ENCODE assay signal across 8 cellular contexts in the genomic region with DNA sequence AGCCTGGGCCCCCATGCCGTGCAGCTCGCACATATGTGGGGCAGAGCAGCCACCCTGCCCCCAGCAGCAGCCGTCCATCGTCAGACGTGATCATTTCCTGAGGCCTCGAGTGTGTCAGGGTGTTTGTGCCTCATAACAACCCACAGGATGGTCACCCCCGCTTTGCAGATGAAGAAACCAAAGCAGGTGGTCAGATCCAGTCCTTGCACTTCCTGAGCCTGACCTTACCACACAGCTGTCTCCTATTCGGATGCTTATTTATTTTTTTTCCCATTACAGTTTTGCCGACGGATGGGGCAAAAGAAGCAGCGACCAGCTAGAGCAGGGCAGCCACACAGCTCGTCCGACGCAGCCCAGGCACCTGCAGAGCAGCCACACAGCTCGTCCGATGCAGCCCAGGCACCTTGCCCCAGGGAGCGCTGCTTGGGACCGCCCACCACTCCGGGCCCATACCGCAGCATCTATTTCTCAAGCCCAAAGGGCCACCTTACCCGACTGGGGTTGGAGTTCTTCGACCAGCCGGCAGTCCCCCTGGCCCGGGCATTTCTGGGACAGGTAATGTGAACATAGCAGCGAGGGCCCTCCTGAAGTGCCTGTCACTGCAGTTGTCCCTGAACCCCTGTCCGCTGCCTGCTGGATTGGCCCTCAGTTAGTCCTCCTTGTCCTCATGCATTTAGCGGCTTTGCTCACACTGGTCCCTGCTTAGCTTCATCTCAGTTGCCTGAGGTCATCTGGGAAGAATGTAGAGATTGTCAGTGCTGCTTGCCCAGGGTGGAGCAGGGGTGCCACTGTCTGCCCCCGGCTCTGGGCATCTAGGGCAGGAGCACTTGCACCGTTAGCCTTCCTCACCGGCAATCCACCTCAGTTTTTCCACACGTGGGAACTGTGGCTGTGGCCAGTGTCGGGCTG. TPM values are rescaled to one million over a fixed set of nuclear protein-coding genes. Genes with fewer than 3 reads are reported as not detected.
DNase-seq lines count a peak whose midpoint lies in the region; ATAC-seq and TF ChIP-seq lines count a peak whose summit lies in the region.

No MANE protein-coding gene starts in this region.

- H3K4me3 Mint-ChIP-seq in CD4-positive, alpha-beta T cell, result peak overlapping the region; percentile 91
- peak overlapping the region; percentile 81 for H3K4me3 Mint-ChIP-seq in dendritic cell treated with granulocyte-macrophage colony-stimulating factor and Interleukin-4, amounts not matched to agents 40 ng/mL and 50 ng/mL, for 4 days
- H3K4me3 Mint-ChIP-seq in neural progenitor cell, result peak overlapping the region; percentile 90

- H3K4me1 ChIP-seq in neural progenitor cell, result peaks cover 28% of the 10 kb centered on the region

- peaks cover 46% of the 10 kb centered on the region for H3K36me3 ChIP-seq in MG63
- H3K36me3 ChIP-seq in neural progenitor cell, result no peaks in the 10 kb centered on the region

- H3K27ac ChIP-seq in CD4-positive, alpha-beta T cell (ENCODE audit: low read depth, low read length), result no peak overlapping the region
- no peak overlapping the region for H3K27ac ChIP-seq in neural progenitor cell

- H3K9me3 Mint-ChIP-seq in CD4-positive, alpha-beta T cell, result no peaks in the 10 kb centered on the region
- no peaks in the 10 kb centered on the region for H3K9me3 Mint-ChIP-seq in dendritic cell treated with granulocyte-macrophage colony-stimulating factor and Interleukin-4, amounts not matched to agents 40 ng/mL and 50 ng/mL, for 4 days
- H3K9me3 Mint-ChIP-seq in neural progenitor cell, result no peaks in the 10 kb centered on the region

- H3K4me2 ChIP-seq in neural progenitor cell, result peak overlapping the region; percentile 92

- no peaks in the 10 kb centered on the region for H3K79me2 ChIP-seq in neural progenitor cell (ENCODE audit: low read depth)

- H3K4me3 ChIP-seq in MG63, result peak overlapping the region; percentile 63
- H3K4me3 ChIP-seq in neural progenitor cell, result peak overlapping the region; percentile 72

- no peak for ATAC-seq in CD4-positive, alpha-beta T cell (ENCODE audit: poor library complexity)

- POLR2A ChIA-PET in CD4-positive, alpha-beta T cell (lab: Charles Lee), result interaction anchor here (1.6 to 1.9 kb wide), 2 partner anchors 17 to 26 kb away, joined by 5 to 6 read pairs; a partner anchor contains a TSS

- H3K9ac ChIP-seq in neural progenitor cell, result no peak overlapping the region

- no peak overlapping the region for H3K27ac Mint-ChIP-seq in CD4-positive, alpha-beta T cell
- H3K27ac Mint-ChIP-seq in dendritic cell treated with granulocyte-macrophage colony-stimulating factor and Interleukin-4, amounts not matched to agents 40 ng/mL and 50 ng/mL, for 4 days, result peak overlapping the region; percentile 62
- H3K27ac Mint-ChIP-seq in neural progenitor cell, result no peak overlapping the region

- H2AFZ ChIP-seq in neural progenitor cell (replicated peaks), result no peak overlapping the region

- H3K36me3 Mint-ChIP-seq in CD4-positive, alpha-beta T cell (ENCODE audit: low read depth), result peaks cover 7% of the 10 kb centered on the region
- peaks cover 54% of the 10 kb centered on the region for H3K36me3 Mint-ChIP-seq in dendritic cell treated with granulocyte-macrophage colony-stimulating factor and Interleukin-4, amounts not matched to agents 40 ng/mL and 50 ng/mL, for 4 days (ENCODE audit: low read depth)
- peaks cover 8% of the 10 kb centered on the region for H3K36me3 Mint-ChIP-seq in neural progenitor cell

- CTCF ChIA-PET in CD4-positive, alpha-beta T cell (lab: Charles Lee), result interaction anchor here (1.5 to 1.6 kb wide), 2 partner anchors 14 to 18 kb away, joined by 5 read pairs; no protein-coding TSS in a partner anchor

- no peaks in the 10 kb centered on the region for H4K20me1 ChIP-seq in neural progenitor cell (ENCODE audit: low read depth)

- peaks cover 6% of the 10 kb centered on the region for H3K27me3 Mint-ChIP-seq in CD4-positive, alpha-beta T cell
- peaks cover 16% of the 10 kb centered on the region for H3K27me3 Mint-ChIP-seq in dendritic cell treated with granulocyte-macrophage colony-stimulating factor and Interleukin-4, amounts not matched to agents 40 ng/mL and 50 ng/mL, for 4 days
- H3K27me3 Mint-ChIP-seq in neural progenitor cell (ENCODE audit: insufficient read depth, low read depth), result peaks cover 11% of the 10 kb centered on the region

- intact Hi-C loops in CD4-positive, alpha-beta T cell (cut with DNase I, micrococcal nuclease), result loop anchor here in 1 of 2 experiments (2.0 kb wide), 1 partner anchor 25 kb away; no protein-coding TSS in a partner anchor
- intact Hi-C loops in dendritic cell treated with granulocyte-macrophage colony-stimulating factor and Interleukin-4, amounts not matched to agents 40 ng/mL and 50 ng/mL, for 4 days (cut with micrococcal nuclease), result no loop called here

- peaks cover 29% of the 10 kb centered on the region for H3F3A ChIP-seq in neural progenitor cell (ENCODE audit: low read depth)

- no peak for DNase-seq in CD4-positive, alpha-beta T cell
- DNase-seq in MG63 (no peak), neural progenitor cell (ENCODE audit: low spot score) (no peak), D341Med (ENCODE audit: low spot score) (no peak), GDM1 (lab: John Stamatoyannopoulos, UW) (no peak), globus pallidus (ENCODE audit: low spot score) (no peak)
- no peak for DNase-seq in stimulated activated CD4-positive, alpha-beta T cell treated with anti-CD3 and anti-CD28 coated beads, Interleukin-2, amount 100 ng/mL, for 24 hours

- no peak for TF ChIP-seq CTCF in CD4-positive, alpha-beta T cell (IDR thresholded peaks at IDR 0.05)
- no peak for TF ChIP-seq CTCF in neural progenitor cell (IDR thresholded peaks at IDR 0.05)

- no peaks in the 10 kb centered on the region for H3K27me3 ChIP-seq in CD4-positive, alpha-beta T cell (ENCODE audit: control insufficient read depth, insufficient read depth, low read length)
- H3K27me3 ChIP-seq in MG63 (no peaks in the 10 kb centered on the region), neural progenitor cell (peaks cover 9% of the 10 kb centered on the region)

- H3K9me3 ChIP-seq in CD4-positive, alpha-beta T cell (ENCODE audit: control insufficient read depth, low read length), result no peaks in the 10 kb centered on the region
- H3K9me3 ChIP-seq in MG63, result no peaks in the 10 kb centered on the region
- H3K9me3 ChIP-seq in neural progenitor cell (ENCODE audit: low read depth), result no peaks in the 10 kb centered on the region

- peaks cover 40% of the 10 kb centered on the region for H3K4me1 Mint-ChIP-seq in CD4-positive, alpha-beta T cell (ENCODE audit: low read depth)
- H3K4me1 Mint-ChIP-seq in dendritic cell treated with granulocyte-macrophage colony-stimulating factor and Interleukin-4, amounts not matched to agents 40 ng/mL and 50 ng/mL, for 4 days (ENCODE audit: low read depth), result peaks cover 64% of the 10 kb centered on the region
- peaks cover 40% of the 10 kb centered on the region for H3K4me1 Mint-ChIP-seq in neural progenitor cell

RNA-seq across cellular contexts. Expression of a gene that starts 1.4 kb away (rescaled TPM):
- 10 to 100 TPM; 14.1 to 17.1 TPM for total RNA-seq in CD4-positive, alpha-beta T cell
- 126 and 258 TPM in 2 replicates for total RNA-seq in MG63 (2014; rRNA removed; shearing (Covaris generic); ENCODE audit: low replicate concordance)
- 21.2 and 63.4 TPM in 2 replicates for total RNA-seq in neural progenitor cell (ENCODE audit: low replicate concordance)

RNA-seq across cellular contexts. Expression of a gene that starts 7.0 kb away (rescaled TPM):
- under 1 TPM; 0.33 to 0.34 TPM for total RNA-seq in CD4-positive, alpha-beta T cell
- 4.2 and 12.0 TPM in 2 replicates for total RNA-seq in MG63 (2014; rRNA removed; shearing (Covaris generic); ENCODE audit: low replicate concordance)
- total RNA-seq in neural progenitor cell (ENCODE audit: low replicate concordance), result 11.0 and 24.4 TPM in 2 replicates

RNA-seq across cellular contexts. Expression of a gene that starts 25.8 kb away (rescaled TPM):
- total RNA-seq in CD4-positive, alpha-beta T cell, result 1 to 10 TPM; 4.8 to 5.1 TPM
- 33.1 and 87.8 TPM in 2 replicates for total RNA-seq in MG63 (2014; rRNA removed; shearing (Covaris generic); ENCODE audit: low replicate concordance)
- total RNA-seq in neural progenitor cell (ENCODE audit: low replicate concordance), result 43.6 and 49.8 TPM in 2 replicates

RNA-seq across cellular contexts. Expression of a gene that starts 26.0 kb away (rescaled TPM):
- total RNA-seq in CD4-positive, alpha-beta T cell, result 1 to 10 TPM; 4.1 TPM
- 16.4 and 25.5 TPM in 2 replicates for total RNA-seq in MG63 (2014; rRNA removed; shearing (Covaris generic); ENCODE audit: low replicate concordance)
- total RNA-seq in neural progenitor cell (ENCODE audit: low replicate concordance), result 9.2 and 11.0 TPM in 2 replicates

RNA-seq across cellular contexts. Expression of a gene that starts 59.1 kb away (rescaled TPM):
- 10 to 100 TPM; 29.5 to 30.8 TPM for total RNA-seq in CD4-positive, alpha-beta T cell
- 9.6 and 18.2 TPM in 2 replicates for total RNA-seq in MG63 (2014; rRNA removed; shearing (Covaris generic); ENCODE audit: low replicate concordance)
- 7.6 and 14.8 TPM in 2 replicates for total RNA-seq in neural progenitor cell (ENCODE audit: low replicate concordance)
